In the genomic region with DNA sequence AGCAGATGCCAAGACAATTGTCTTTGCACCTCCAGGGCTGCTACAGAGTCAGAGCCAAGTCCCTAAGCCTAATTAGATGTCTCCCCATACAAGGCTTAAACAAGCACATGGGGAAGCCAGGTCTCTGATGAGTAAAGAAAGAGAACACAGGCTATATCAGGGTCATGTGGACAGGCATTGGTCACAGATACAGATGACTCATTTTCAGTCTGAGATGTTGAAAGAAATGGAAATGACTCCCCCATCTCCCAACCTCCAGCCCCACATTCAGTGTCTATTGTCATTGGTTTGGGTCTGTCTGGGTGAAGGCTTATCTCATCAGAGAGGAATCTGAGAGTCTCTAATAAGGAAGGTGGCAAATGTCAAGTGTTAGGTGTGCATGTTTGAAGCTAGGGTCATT, we compare ENCODE assay signal across 17 cellular contexts.
DNase-seq lines count a peak whose midpoint lies in the region; ATAC-seq and TF ChIP-seq lines count a peak whose summit lies in the region.
"Had no signal": no experiment of that assay in that cellular context is flagged by ENCODE, and none has a peak within 500 bp of the region (broad histone marks: within the 10 kb centered on the region; RNA-seq: fewer than 3 reads in every experiment).

No MANE protein-coding gene starts in this region.

- H3K4me1 ChIP-seq in mesendoderm (ENCODE audit: control insufficient read depth, low read depth, low read length) = no peaks in the 10 kb centered on the region
- H3K4me1 ChIP-seq in PC-3 (ENCODE audit: insufficient read depth, low read length) = no peaks in the 10 kb centered on the region

- H3K27ac ChIP-seq in mesendoderm (ENCODE audit: low read depth, low read length) (no peak overlapping the region), PC-3 (ENCODE audit: low read length) (no peak overlapping the region)

- no peak overlapping the region for H3K4ac ChIP-seq in mesendoderm (ENCODE audit: low read depth, low read length)

- no peaks in the 10 kb centered on the region for H4K20me1 ChIP-seq in PC-3 (ENCODE audit: low read length)

- no peak overlapping the region for H3K18ac ChIP-seq in mesendoderm (ENCODE audit: low read length)

- H3K27ac Mint-ChIP-seq in natural killer cell = no peak overlapping the region
- H3K27ac Mint-ChIP-seq: natural killer cell treated with Interleukin-12 subunit alpha and Interleukin-12 subunit beta and Interleukin-15 and Interleukin-18, amount 100 ng/mL, for 72 hours had no signal

- H3K4me1 Mint-ChIP-seq in natural killer cell = no peaks in the 10 kb centered on the region

- no peak for TF ChIP-seq CTCF in GM12865 (IDR thresholded peaks at IDR 0.05; ENCODE audit: insufficient read depth, low read depth, low read length, missing control alignments)
- TF ChIP-seq CTCF in epithelial cell of esophagus (IDR thresholded peaks at IDR 0.05; ENCODE audit: insufficient read depth, low read depth, low read length, missing control alignments) = no peak
- no peak for TF ChIP-seq CTCF in natural killer cell (IDR thresholded peaks at IDR 0.05)
- TF ChIP-seq CTCF in PC-3 (conservative IDR thresholded peaks at IDR 0.05; ENCODE audit: low read depth, low read length) = no peak

- H3K23ac ChIP-seq in mesendoderm (ENCODE audit: low read length) = no peak overlapping the region

- no peaks in the 10 kb centered on the region for H3K79me1 ChIP-seq in mesendoderm (ENCODE audit: low read length)

- H3F3A ChIP-seq in PC-3 (ENCODE audit: low read length, unreplicated experiment) = no peaks in the 10 kb centered on the region

- H4K8ac ChIP-seq in mesendoderm (ENCODE audit: low read depth, low read length) = no peak overlapping the region

- BruUV-seq in PC-3 (replicated peaks; lab: Mats Ljungman, UMichigan) = no TSS peak

- H3K27me3 ChIP-seq in mesendoderm (ENCODE audit: insufficient read depth, low read length, poor library complexity) (no peaks in the 10 kb centered on the region), PC-3 (ENCODE audit: low read length) (no peaks in the 10 kb centered on the region)

- no peaks in the 10 kb centered on the region for H3K9me3 ChIP-seq in PC-3 (ENCODE audit: low read length)

- no peak overlapping the region for H2BK5ac ChIP-seq in mesendoderm (ENCODE audit: low read length)

- no peaks in the 10 kb centered on the region for H3K27me3 Mint-ChIP-seq in natural killer cell (ENCODE audit: low read depth in 2 of 2)

- no peak overlapping the region for H4K5ac ChIP-seq in mesendoderm (ENCODE audit: low read length)

- intact Hi-C loops in natural killer cell (cut with micrococcal nuclease) = no loop called here
- intact Hi-C loops in PC-3 (cut with micrococcal nuclease) = no loop called here

- ATAC-seq in natural killer cell (no peak), PC-3 (no peak)
- ATAC-seq: left lobe of liver; natural killer cell treated with Interleukin-12 subunit alpha and Interleukin-12 subunit beta and Interleukin-15 and Interleukin-18, amount 100 ng/mL, for 72 hours had no signal

- no peak overlapping the region for H2BK120ac ChIP-seq in mesendoderm (ENCODE audit: low read depth, low read length)

- H3K9ac ChIP-seq in mesendoderm (ENCODE audit: low read length) (no peak overlapping the region), PC-3 (ENCODE audit: low read length) (no peak overlapping the region)

- no peaks in the 10 kb centered on the region for H3K36me3 Mint-ChIP-seq in natural killer cell
- H3K36me3 Mint-ChIP-seq: natural killer cell treated with Interleukin-12 subunit alpha and Interleukin-12 subunit beta and Interleukin-15 and Interleukin-18, amount 100 ng/mL, for 72 hours had no signal

- no peak overlapping the region for H3K4me3 Mint-ChIP-seq in natural killer cell
- H3K4me3 Mint-ChIP-seq: natural killer cell treated with Interleukin-12 subunit alpha and Interleukin-12 subunit beta and Interleukin-15 and Interleukin-18, amount 100 ng/mL, for 72 hours had no signal

- peaks cover 7 to 8% of the 10 kb centered on the region in 2 donors for H3K9me3 Mint-ChIP-seq in natural killer cell

- H3K36me3 ChIP-seq in mesendoderm (ENCODE audit: control insufficient read depth, insufficient read depth, low read length) = no peaks in the 10 kb centered on the region
- H3K36me3 ChIP-seq in PC-3 (ENCODE audit: low read depth, low read length) = no peaks in the 10 kb centered on the region

- POLR2A ChIA-PET in PC-3 (lab: Charles Lee; ENCODE audit: unreplicated experiment) = no interaction called here

- no peak overlapping the region for H2BK15ac ChIP-seq in mesendoderm (replicated peaks; ENCODE audit: low read depth)

- H3K79me2 ChIP-seq in mesendoderm (ENCODE audit: control insufficient read depth, insufficient read depth, low read length) (no peaks in the 10 kb centered on the region), PC-3 (ENCODE audit: low read length) (no peaks in the 10 kb centered on the region)

- H3K4me3 ChIP-seq in GM12865 (ENCODE audit: low read depth, low read length) (no peak overlapping the region), epithelial cell of esophagus (ENCODE audit: low read length) (no peak overlapping the region), mesendoderm (ENCODE audit: low read length) (no peak overlapping the region), PC-3 (ENCODE audit: low read length) (no peak overlapping the region)

- H2AFZ ChIP-seq in PC-3 (ENCODE audit: low read length) = no peak overlapping the region

- no peak overlapping the region for H2AK5ac ChIP-seq in mesendoderm (ENCODE audit: low read length)

- no peak overlapping the region for H3K56ac ChIP-seq in mesendoderm (ENCODE audit: low read length)

- CTCF ChIA-PET in PC-3 (lab: Charles Lee) = no interaction called here

- no peaks in the 10 kb centered on the region for H3K9me2 ChIP-seq in PC-3 (replicated peaks; ENCODE audit: low read length)

- H3K4me2 ChIP-seq in mesendoderm (ENCODE audit: low read length) (no peak overlapping the region), PC-3 (ENCODE audit: low read length) (no peak overlapping the region)

- DNase-seq in GM12865 (ENCODE audit: low read depth) = peak; percentile 38
- DNase-seq in MV-4-11 (lab: John Stamatoyannopoulos, UW) = peak; percentile 91
- DNase-seq in epithelial cell of esophagus (ENCODE audit: low read depth) = peak; percentile 31
- peak; percentile 93 for DNase-seq in mesendoderm
- DNase-seq in middle frontal gyrus (ENCODE audit: extremely low spot score, low spot score) = no peak
- no peak for DNase-seq in natural killer cell
- DNase-seq in PC-3 = no peak
- no peak for DNase-seq in NOMO-1 (lab: John Stamatoyannopoulos, UW; ENCODE audit: unreplicated experiment in 2 of 2)
- DNase-seq: activated effector memory CD4-positive, alpha-beta T cell treated with anti-CD3 and anti-CD28 coated beads, Interleukin-2, amount 50 U/mL, for 16 hours; DND-41; effector CD4-positive, alpha-beta T cell; NCI-H1436; NCI-H524 treated with DMSO at 0.1 percent for 48 hours; retina; stimulated activated CD4-positive, alpha-beta T cell treated with anti-CD3 and anti-CD28 coated beads, Interleukin-2, amount 100 ng/mL, for 48 hours had no signal

Comparison
In these comparisons a context has a peak if more than half of its experiments do, and no peak if none do; other contexts are left out.
1. DNase-seq: peak in GM12865 (single experiment), MV-4-11 (single experiment), epithelial cell of esophagus (single experiment) and mesendoderm (single experiment); none in middle frontal gyrus (single experiment), natural killer cell (single experiment), PC-3 (single experiment) and NOMO-1 (0 of 2).